ENCODE assay signal across 18 cellular contexts in genomic region chr3:13276438-13277129, GRCh38.
DNase-seq lines count a peak whose midpoint lies in the region; ATAC-seq and TF ChIP-seq lines count a peak whose summit lies in the region.
"Had no signal": no experiment of that assay in that cellular context is flagged by ENCODE, and none has a peak within 500 bp of the region (broad histone marks: within the 10 kb centered on the region; RNA-seq: fewer than 3 reads in every experiment).

No MANE protein-coding gene starts in this region.

- intact Hi-C loops in Right ventricle myocardium superior (cut with DNase I) = no loop called here

- peaks cover 15% of the 10 kb centered on the region for H3K4me1 ChIP-seq in SJCRH30
- H3K4me1 ChIP-seq in osteoblast (ENCODE audit: insufficient read depth, low read length) = no peaks in the 10 kb centered on the region

- DNase-seq in Ammon's horn (ENCODE audit: low spot score) (peak; percentile 64), SJCRH30 (peak; percentile 14 to 40), Right ventricle myocardium superior (peak; percentile 71), osteoblast (ENCODE audit: insufficient read length, low spot score, missing footprints) (peak; percentile 74), HUDEP-2 (lab: John Stamatoyannopoulos, UW; ENCODE audit: unreplicated experiment in 76 of 76) (no peak), DMS79 treated with DMSO at 0.1 percent for 48 hours (lab: John Stamatoyannopoulos, UW) (no peak)
- DNase-seq: activated CD4-positive, alpha-beta T cell treated with anti-CD3 and anti-CD28 coated beads for 1 hour; activated CD8-positive, alpha-beta memory T cell treated with anti-CD3 and anti-CD28 coated beads, Interleukin-2, amount 10 ng/mL, durations not matched to agents 7 days and 5 days; activated naive CD4-positive, alpha-beta T cell treated with Interleukin-2 at 50 U/mL for 16 hours; effector CD4-positive, alpha-beta T cell; Karpas-422; naive thymus-derived CD4-positive, alpha-beta T cell; NCI-H146; NCI-H446; stimulated activated CD4-positive, alpha-beta T cell treated with anti-CD3 and anti-CD28 coated beads, Interleukin-2, amount 100 ng/mL, for 24 hours had no signal

- H3K36me3 ChIP-seq in SJCRH30 = no peaks in the 10 kb centered on the region
- no peaks in the 10 kb centered on the region for H3K36me3 ChIP-seq in osteoblast (ENCODE audit: insufficient read depth, low read length)

- H3K4me3 ChIP-seq in SJCRH30 (no peak overlapping the region), osteoblast (ENCODE audit: insufficient read depth, low read length) (no peak overlapping the region)

- H4K20me1 ChIP-seq in osteoblast (ENCODE audit: insufficient read depth, low read length) = no peaks in the 10 kb centered on the region

- TF ChIP-seq CTCF in osteoblast (IDR thresholded peaks at IDR 0.05; ENCODE audit: extremely low read depth, low read depth, low read length) = no peak

- H3K4me2 ChIP-seq in osteoblast (ENCODE audit: insufficient read depth, low read length) = no peak overlapping the region

- H3K27ac ChIP-seq in SJCRH30 (no peak overlapping the region), osteoblast (ENCODE audit: low read depth, low read length) (no peak overlapping the region)

- H2AFZ ChIP-seq in osteoblast (ENCODE audit: low read length) = no peak overlapping the region

- H3K27me3 ChIP-seq in SJCRH30 (peaks cover 19% of the 10 kb centered on the region; the same call in 1 of the 2 replicates), osteoblast (ENCODE audit: insufficient read depth, low read length) (peaks cover 38% of the 10 kb centered on the region)

- no peaks in the 10 kb centered on the region for H3K9me3 ChIP-seq in SJCRH30 (replicated peaks)
- no peaks in the 10 kb centered on the region for H3K9me3 ChIP-seq in osteoblast (ENCODE audit: low read depth, low read length)

- H3K79me2 ChIP-seq in osteoblast (ENCODE audit: insufficient read depth, low read length) = no peaks in the 10 kb centered on the region

- ATAC-seq in Right ventricle myocardium superior (ENCODE audit: poor library complexity) = peak; percentile 80
- no peak for ATAC-seq in GM19452 (IDR thresholded peaks at IDR 0.05; ENCODE audit: unreplicated experiment)
- ATAC-seq in HG02588 (IDR thresholded peaks at IDR 0.05; ENCODE audit: unreplicated experiment) = no peak
- ATAC-seq: activated CD8-positive, alpha-beta memory T cell treated with anti-CD3 and anti-CD28 coated beads, Interleukin-2, amount 10 ng/mL, durations not matched to agents 7 days and 5 days; left colon; naive thymus-derived CD4-positive, alpha-beta T cell had no signal

Comparison
In these comparisons a context has a peak if more than half of its experiments do, and no peak if none do; other contexts are left out.
1. DNase-seq: peak in Ammon's horn (single experiment), SJCRH30 (2 of 2), Right ventricle myocardium superior (single experiment) and osteoblast (single experiment); none in HUDEP-2 (0 of 76) and DMS79 treated with DMSO at 0.1 percent for 48 hours (single experiment).